18 cellular contexts compared by ENCODE assay signal in the genomic region with DNA sequence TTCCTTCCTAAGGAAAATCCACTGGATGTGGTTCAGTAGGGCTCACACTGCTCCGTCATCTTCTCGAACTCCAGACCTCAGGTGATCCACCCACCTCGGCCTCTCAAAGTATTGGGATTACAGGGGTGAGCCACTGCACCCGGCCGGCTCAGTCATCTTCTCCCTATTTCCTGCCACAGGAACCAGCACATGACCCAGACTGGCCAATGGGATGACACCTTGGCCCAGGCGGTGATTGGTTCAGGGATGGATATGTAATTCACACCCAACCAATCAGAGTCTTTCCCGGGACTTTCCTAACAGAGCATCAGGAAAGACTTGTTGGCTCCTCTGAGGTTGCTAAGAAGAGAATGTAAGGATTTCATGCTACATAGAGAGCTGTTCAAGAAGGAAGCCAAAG.
"Had no signal": no experiment of that assay in that cellular context is flagged by ENCODE, and none has a peak within 500 bp of the region (broad histone marks: within the 10 kb centered on the region; RNA-seq: fewer than 3 reads in every experiment).

No MANE protein-coding gene starts in this region.

- H3K4me1 ChIP-seq: colonic mucosa, foreskin keratinocyte, uterus had no signal

- DNase-seq: activated CD4-positive, alpha-beta T cell treated with anti-CD3 and anti-CD28 coated beads, Interleukin-2, amount 10 ng/mL, durations not matched to agents 7 days and 5 days; activated CD8-positive, alpha-beta memory T cell treated with anti-CD3 and anti-CD28 coated beads, Interleukin-2, amount 50 U/mL, for 48 hours; activated gamma-delta T cell treated with Interleukin-2 at 50 U/mL for 16 hours; activated T-cell treated with anti-CD3 and anti-CD28 coated beads, Interleukin-2, amount 50 U/mL, for 72 hours; amniotic stem cell; caudate nucleus; colonic mucosa; effector CD8-positive, alpha-beta T cell; foreskin keratinocyte; glutamatergic neuron; left ventricle myocardium superior; natural killer cell; retina; stimulated activated CD4-positive, alpha-beta T cell treated with anti-CD3 and anti-CD28 coated beads, Interleukin-2, amount 100 ng/mL, for 48 hours; stimulated activated naive B cell treated with anti-CD40 and anti-IgM and Interleukin-4, amounts not matched to agents 10 μg/mL and 1 μg/mL and 100 μg/mL, for 72 hours; uterus had no signal

- H3K9me3 ChIP-seq: colonic mucosa, neutrophil, tibial nerve, uterus had no signal

- H3K27ac ChIP-seq: colonic mucosa, foreskin keratinocyte, neutrophil, tibial nerve, uterus had no signal

- H3K4me3 ChIP-seq: colonic mucosa, tibial nerve, uterus had no signal

- ATAC-seq: activated T-cell treated with anti-CD3 and anti-CD28 coated beads, Interleukin-2, amount 50 U/mL, for 72 hours; foreskin keratinocyte; left ventricle myocardium superior; natural killer cell; stimulated activated naive B cell treated with anti-CD40 and anti-IgM and Interleukin-4, amounts not matched to agents 10 μg/mL and 1 μg/mL and 100 μg/mL, for 72 hours had no signal

- H3K36me3 ChIP-seq: colonic mucosa, neutrophil, uterus had no signal

- H3K27me3 ChIP-seq: colonic mucosa, tibial nerve, uterus had no signal
